Comparison of ENCODE assay signal across 23 cellular contexts in genomic region chr1:198564716-198565115, GRCh38. TPM values are rescaled to one million over a fixed set of nuclear protein-coding genes. Genes with fewer than 3 reads are reported as not detected.
A peak's percentile ranks its signal among the peaks of the same experiment; 100 is the strongest.
DNase-seq lines count a peak whose midpoint lies in the region; ATAC-seq and TF ChIP-seq lines count a peak whose summit lies in the region.
"Had no signal": no experiment of that assay in that cellular context is flagged by ENCODE, and none has a peak within 500 bp of the region (broad histone marks: within the 10 kb centered on the region; RNA-seq: fewer than 3 reads in every experiment).

No MANE protein-coding gene starts in this region.

- DNase-seq in activated naive CD4-positive, alpha-beta T cell (lab: John Stamatoyannopoulos, UW) = no peak
- DNase-seq in T-helper 2 cell treated with Interferon-gamma antibody and Interleukin-4, amounts not matched to agents 5 μg/mL and 100 μg/mL, for 36 hours (ENCODE audit: low spot score) = no peak
- DNase-seq in immature natural killer cell = peak; percentile 49 to 70 (median 67)
- DNase-seq: body of pancreas; GM23248; heart right ventricle; NCI-H1092 treated with DMSO at 0.1 percent for 48 hours; NCI-H2029; NCI-H69; stimulated activated CD4-positive, alpha-beta T cell treated with anti-CD3 and anti-CD28 coated beads, Interleukin-1b, Interleukin-23, amount 100 ng/mL, for 48 hours; uterus had no signal

- ATAC-seq in GM18861 (IDR thresholded peaks at IDR 0.05; ENCODE audit: unreplicated experiment) (no peak), gastroesophageal sphincter (no peak), HG03378 (IDR thresholded peaks at IDR 0.05; ENCODE audit: unreplicated experiment) (no peak)
- ATAC-seq: body of pancreas, heart right ventricle had no signal

- H3K4me3 ChIP-seq in gastroesophageal sphincter = no peak overlapping the region
- H3K4me3 ChIP-seq: body of pancreas, GM23248, heart right ventricle, SJSA1, skin epidermis, uterus had no signal

- H3K27me3 ChIP-seq in gastroesophageal sphincter = no peaks in the 10 kb centered on the region
- H3K27me3 ChIP-seq: body of pancreas, heart right ventricle, SJSA1, uterus had no signal

- H3K4me1 ChIP-seq in gastroesophageal sphincter = no peaks in the 10 kb centered on the region
- H3K4me1 ChIP-seq: body of pancreas, SJSA1, uterus had no signal

- TF ChIP-seq CTCF in gastroesophageal sphincter (IDR thresholded peaks at IDR 0.05) = no peak

- TF ChIP-seq POLR2A in gastroesophageal sphincter (IDR thresholded peaks at IDR 0.05) = no peak

- H3K4me3 Mint-ChIP-seq in activated naive CD4-positive, alpha-beta T cell treated with anti-CD3 and anti-CD28 coated beads, Interleukin-2, amount 50 U/mL, for 24 hours = no peak overlapping the region
- H3K4me3 Mint-ChIP-seq in T-helper 2 cell treated with Interferon-gamma antibody and Interleukin-4, amounts not matched to agents 5 μg/mL and 100 μg/mL, for 36 hours = no peak overlapping the region
- peak overlapping the region; percentile 45 to 79 (median 60) for H3K4me3 Mint-ChIP-seq in immature natural killer cell

- WGBS in gastroesophageal sphincter (ENCODE audit: low coverage in 1 of 2), 2 donors = 100% methylated on average over 1 of the region's 1 CpG

- H3K9me3 ChIP-seq in gastroesophageal sphincter = no peaks in the 10 kb centered on the region
- H3K9me3 ChIP-seq: body of pancreas, heart right ventricle, SJSA1, uterus had no signal

- H3K4me1 Mint-ChIP-seq in activated naive CD4-positive, alpha-beta T cell treated with anti-CD3 and anti-CD28 coated beads, Interleukin-2, amount 50 U/mL, for 24 hours = peaks cover 77% of the 10 kb centered on the region
- peaks cover 17% of the 10 kb centered on the region for H3K4me1 Mint-ChIP-seq in T-helper 2 cell treated with Interferon-gamma antibody and Interleukin-4, amounts not matched to agents 5 μg/mL and 100 μg/mL, for 36 hours (ENCODE audit: low read depth)
- peaks cover 71 to 84% of the 10 kb centered on the region in 2 donors for H3K4me1 Mint-ChIP-seq in immature natural killer cell

- no peaks in the 10 kb centered on the region for H3K36me3 ChIP-seq in gastroesophageal sphincter
- H3K36me3 ChIP-seq: heart right ventricle, SJSA1, uterus had no signal

- H3K36me3 Mint-ChIP-seq in activated naive CD4-positive, alpha-beta T cell treated with anti-CD3 and anti-CD28 coated beads, Interleukin-2, amount 50 U/mL, for 24 hours = peaks cover 3% of the 10 kb centered on the region
- peaks cover 1% of the 10 kb centered on the region for H3K36me3 Mint-ChIP-seq in T-helper 2 cell treated with Interferon-gamma antibody and Interleukin-4, amounts not matched to agents 5 μg/mL and 100 μg/mL, for 36 hours (ENCODE audit: low read depth)
- H3K36me3 Mint-ChIP-seq in immature natural killer cell = peaks cover 3 to 9% (median 6%) of the 10 kb centered on the region in 3 donors

- H3K27ac ChIP-seq in gastroesophageal sphincter = no peak overlapping the region
- H3K27ac ChIP-seq: body of pancreas, C4-2B, GM23248, SJSA1, uterus had no signal

- H3K27ac Mint-ChIP-seq in activated naive CD4-positive, alpha-beta T cell treated with anti-CD3 and anti-CD28 coated beads, Interleukin-2, amount 50 U/mL, for 24 hours = peak overlapping the region; percentile 83
- peak overlapping the region; percentile 44 for H3K27ac Mint-ChIP-seq in T-helper 2 cell treated with Interferon-gamma antibody and Interleukin-4, amounts not matched to agents 5 μg/mL and 100 μg/mL, for 36 hours
- peak overlapping the region; percentile 83 to 93 (median 90) for H3K27ac Mint-ChIP-seq in immature natural killer cell

- no peak for TF ChIP-seq EP300 in gastroesophageal sphincter (IDR thresholded peaks at IDR 0.05)

- no peaks in the 10 kb centered on the region for H3K27me3 Mint-ChIP-seq in activated naive CD4-positive, alpha-beta T cell treated with anti-CD3 and anti-CD28 coated beads, Interleukin-2, amount 50 U/mL, for 24 hours
- no peaks in the 10 kb centered on the region for H3K27me3 Mint-ChIP-seq in T-helper 2 cell treated with Interferon-gamma antibody and Interleukin-4, amounts not matched to agents 5 μg/mL and 100 μg/mL, for 36 hours (ENCODE audit: low read depth)
- no peaks in the 10 kb centered on the region for H3K27me3 Mint-ChIP-seq in immature natural killer cell (ENCODE audit: low read depth in 3 of 3)

- peaks cover 17% of the 10 kb centered on the region for H3K9me3 Mint-ChIP-seq in activated naive CD4-positive, alpha-beta T cell treated with anti-CD3 and anti-CD28 coated beads, Interleukin-2, amount 50 U/mL, for 24 hours
- no peaks in the 10 kb centered on the region for H3K9me3 Mint-ChIP-seq in T-helper 2 cell treated with Interferon-gamma antibody and Interleukin-4, amounts not matched to agents 5 μg/mL and 100 μg/mL, for 36 hours
- H3K9me3 Mint-ChIP-seq in immature natural killer cell = peaks cover 0 to 2% (median 0%) of the 10 kb centered on the region in 6 donors

RNA-seq across cellular contexts. Expression of gene ATP6V1G3, which starts 24.2 kb away (rescaled TPM):
- not detected for polyA plus RNA-seq in immature natural killer cell
- not detected for total RNA-seq in gastroesophageal sphincter
- total RNA-seq: body of pancreas, epithelial cell of proximal tubule, GM23248, heart right ventricle, myocyte, omental fat pad, RPMI7951, SJSA1, temporal lobe, uterus had no signal
- polyA plus RNA-seq: heart right ventricle had no signal

Comparison
In these comparisons a context has a peak if more than half of its experiments do, and no peak if none do; other contexts are left out.
1. H3K4me3 Mint-ChIP-seq: peak in immature natural killer cell (5 of 5); none in activated naive CD4-positive, alpha-beta T cell treated with anti-CD3 and anti-CD28 coated beads, Interleukin-2, amount 50 U/mL, for 24 hours (single experiment) and T-helper 2 cell treated with Interferon-gamma antibody and Interleukin-4, amounts not matched to agents 5 μg/mL and 100 μg/mL, for 36 hours (single experiment).
2. DNase-seq: peak in immature natural killer cell (3 of 3); none in activated naive CD4-positive, alpha-beta T cell (0 of 4) and T-helper 2 cell treated with Interferon-gamma antibody and Interleukin-4, amounts not matched to agents 5 μg/mL and 100 μg/mL, for 36 hours (single experiment).
3. Peak in every context shown above with its lines, with median percentiles within 50 percentile points of each other: H3K27ac Mint-ChIP-seq.